12 cellular contexts compared by ENCODE assay signal in the genomic region with DNA sequence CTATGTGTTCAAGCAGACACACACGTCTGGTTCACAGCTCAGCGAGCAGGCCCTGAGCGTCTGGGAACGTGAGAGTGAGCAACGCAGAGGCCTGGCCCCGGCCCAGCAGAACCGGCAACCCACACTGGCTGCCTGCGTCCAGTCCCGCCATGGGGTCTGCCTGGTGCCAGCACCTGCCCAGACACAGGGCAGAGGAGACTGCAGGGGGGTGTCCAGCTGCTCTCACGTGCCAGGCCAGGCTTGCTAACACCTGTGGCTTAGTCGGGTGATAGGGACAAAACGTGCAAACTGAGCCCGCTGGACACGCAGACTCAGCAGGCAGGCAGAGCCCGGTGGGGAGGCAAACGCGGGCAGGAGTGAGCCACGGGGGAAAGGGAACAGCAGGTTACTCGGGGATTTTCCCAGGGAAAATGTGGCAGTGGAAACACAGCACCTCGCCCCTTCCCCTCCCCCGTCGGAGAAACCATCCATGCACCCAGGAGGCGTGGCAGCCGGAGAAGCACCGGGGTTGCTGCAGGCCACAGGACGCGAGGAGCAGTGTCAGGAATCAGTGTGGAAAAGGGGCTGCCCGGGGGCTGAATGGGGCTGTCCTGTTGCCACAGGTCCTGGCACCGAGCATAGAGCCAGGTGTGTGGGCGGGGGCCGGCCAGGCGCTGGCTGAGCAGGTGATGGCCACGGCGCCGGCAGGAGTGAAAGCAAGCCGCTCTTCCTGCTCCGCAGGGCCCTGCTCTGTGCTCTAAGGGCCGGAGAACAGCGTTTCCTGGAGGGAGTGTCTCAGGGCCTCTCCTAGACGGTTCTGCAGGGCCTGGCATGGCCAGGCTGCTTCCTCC.
A peak's percentile ranks its signal among the peaks of the same experiment; 100 is the strongest.
DNase-seq lines count a peak whose midpoint lies in the region; ATAC-seq and TF ChIP-seq lines count a peak whose summit lies in the region.
"Had no signal": no experiment of that assay in that cellular context is flagged by ENCODE, and none has a peak within 500 bp of the region (broad histone marks: within the 10 kb centered on the region; RNA-seq: fewer than 3 reads in every experiment).

No MANE protein-coding gene starts in this region.

- no peak overlapping the region for H4K8ac ChIP-seq in H9 (replicated peaks; ENCODE audit: insufficient read length, low read depth, low read length)

- peak overlapping the region in 1 of 2 experiments; percentile 7; a peak in 1 of 4 replicates for H3K4me3 ChIP-seq in Panc1 (ENCODE audit: low read depth in 2 of 2, low read length in 2 of 2)

- no peak overlapping the region for H2BK12ac ChIP-seq in H9 (ENCODE audit: insufficient read length, low read depth, low read length)

- TF ChIP-seq CTCF in H9 (conservative IDR thresholded peaks at IDR 0.05), result no peak
- no peak for TF ChIP-seq CTCF in Panc1 (IDR thresholded peaks at IDR 0.05)

- no peak overlapping the region for H3K18ac ChIP-seq in H9 (ENCODE audit: insufficient read length, low read depth, low read length)

- intact Hi-C loops in Panc1 (cut with micrococcal nuclease; ENCODE audit: unreplicated experiment) (no loop called here), left cardiac atrium (cut with DNase I) (no loop called here)

- no peak overlapping the region for H2BK20ac ChIP-seq in H9 (ENCODE audit: low read depth, low read length, poor library complexity, severe bottlenecking)

- ATAC-seq in Panc1, result peak; percentile 79
- peak; percentile 53 to 71 for ATAC-seq in left cardiac atrium
- ATAC-seq in HG02884 (IDR thresholded peaks at IDR 0.05; ENCODE audit: unreplicated experiment), result no peak
- no peak for ATAC-seq in HG03025 (IDR thresholded peaks at IDR 0.05; ENCODE audit: low FRiP score, unreplicated experiment)
- ATAC-seq in HG03378 (IDR thresholded peaks at IDR 0.05; ENCODE audit: unreplicated experiment), result no peak

- H3K79me2 ChIP-seq in H9 (ENCODE audit: insufficient read depth, low read length), result no peaks in the 10 kb centered on the region; the same call in 1 of the 2 replicates

- H3K23me2 ChIP-seq in H9 (ENCODE audit: insufficient read length, low read depth, low read length, poor library complexity, severe bottlenecking), result no peaks in the 10 kb centered on the region

- no TSS peak for BruUV-seq in Panc1 (replicated peaks; lab: Mats Ljungman, UMichigan)

- POLR2A ChIA-PET in Panc1 (lab: Charles Lee), result no interaction called here

- H3K23ac ChIP-seq in H9 (ENCODE audit: insufficient read length, low read depth, low read length), result no peak overlapping the region

- no peak overlapping the region for H3K27ac ChIP-seq in H9 (ENCODE audit: insufficient read length, low read depth, low read length)
- H3K27ac ChIP-seq in Panc1 (ENCODE audit: low read length), result no peak overlapping the region
- H3K27ac ChIP-seq: HL-60 had no signal

- H3K36me3 Mint-ChIP-seq in H9 (ENCODE audit: insufficient read depth in 1 of 3, low read depth in 3 of 3), result no peaks in the 10 kb centered on the region; a peak in 1 of 7 replicates

- no peak overlapping the region for H2BK5ac ChIP-seq in H9 (ENCODE audit: insufficient read length, low read length)

- no peak overlapping the region for H3K4me2 ChIP-seq in H9 (ENCODE audit: insufficient read depth, insufficient read length, low read length)

- no peaks in the 10 kb centered on the region for H3K9me3 Mint-ChIP-seq in H9
- H3K9me3 Mint-ChIP-seq: activated CD4-positive, alpha-beta T cell treated with anti-CD3 and anti-CD28 coated beads, Interleukin-2, amount 10 ng/mL, durations not matched to agents 7 days and 5 days had no signal

- no CpG with 5 or more reads among the region's 40 CpGs for WGBS in H9 (ENCODE audit: extremely low coverage, insufficient read length, low lambda C conversion rate)

- no peaks in the 10 kb centered on the region for H3K36me3 ChIP-seq in Panc1 (ENCODE audit: control insufficient read depth, insufficient read depth, low read length)

- no peak overlapping the region for H3K9ac ChIP-seq in H9 (ENCODE audit: extremely low read depth, insufficient read length, low read length)

- H2AK5ac ChIP-seq in H9 (ENCODE audit: insufficient read length, low read length), result no peak overlapping the region

- H2BK15ac ChIP-seq in H9 (ENCODE audit: low read depth, low read length), result no peak overlapping the region

- no peak overlapping the region for H3T11ph ChIP-seq in H9 (ENCODE audit: low read length)

- peaks cover 2% of the 10 kb centered on the region for H4K20me1 ChIP-seq in H9 (ENCODE audit: control insufficient read depth, insufficient read depth, insufficient read length)

- H3K27me3 ChIP-seq in H9 (ENCODE audit: insufficient read depth, low read length) (no peaks in the 10 kb centered on the region), Panc1 (ENCODE audit: control insufficient read depth, insufficient read depth, low read length) (no peaks in the 10 kb centered on the region)

- no peak overlapping the region for H4K91ac ChIP-seq in H9 (ENCODE audit: insufficient read length, low read depth, low read length)

- DNase-seq in H9 (no peak), Panc1 (ENCODE audit: low read depth, low spot score) (no peak), left cardiac atrium (no peak), renal cortical epithelial cell (ENCODE audit: low read depth) (peak; percentile 44), UCSD-AML1 (lab: John Stamatoyannopoulos, UW; ENCODE audit: unreplicated experiment) (no peak)
- DNase-seq: activated CD4-positive, alpha-beta T cell treated with anti-CD3 and anti-CD28 coated beads, Interleukin-2, amount 10 ng/mL, durations not matched to agents 7 days and 5 days; caudate nucleus; stimulated activated CD4-positive, alpha-beta T cell treated with anti-CD3 and anti-CD28 coated beads, Interleukin-1b, Interleukin-23, amount 100 ng/mL, for 48 hours had no signal

- H3K9me3 ChIP-seq in H9 (ENCODE audit: control insufficient read depth, low read depth, low read length) (no peaks in the 10 kb centered on the region), Panc1 (ENCODE audit: control insufficient read depth, insufficient read depth, low read depth, low read length) (no peaks in the 10 kb centered on the region)

- H3K27ac Mint-ChIP-seq in H9, result peak overlapping the region in 2 of 3 experiments; percentile 68 to 88; a peak in 4 of 7 replicates

- CTCF ChIA-PET in Panc1 (lab: Charles Lee), result no interaction called here

- no peak overlapping the region for H3K4ac ChIP-seq in H9 (ENCODE audit: low read depth, low read length)

- H2AFZ ChIP-seq in H9 (ENCODE audit: low read length), result no peak overlapping the region

- no peak overlapping the region for H3K56ac ChIP-seq in H9 (ENCODE audit: insufficient read length, low read depth, low read length)

- peak overlapping the region; percentile 48; the same call in 1 of the 2 replicates for H3K14ac ChIP-seq in H9 (ENCODE audit: insufficient read depth, low read length)

- in situ Hi-C loops in Panc1 (cut with HindIII; ENCODE audit: low pct_unique_long_range_greater_than_20kb, low sequenced_read_pairs), result no loop called here

- peaks cover 4% of the 10 kb centered on the region for H3K79me1 ChIP-seq in H9 (ENCODE audit: insufficient read depth, low read depth, low read length, poor library complexity, severe bottlenecking)

- peaks cover 44 to 53% of the 10 kb centered on the region in 2 experiments for H3K4me1 Mint-ChIP-seq in H9

- no peak overlapping the region for H4K5ac ChIP-seq in H9 (ENCODE audit: insufficient read length, low read depth, low read length)

- no peaks in the 10 kb centered on the region for H3K27me3 Mint-ChIP-seq in H9 (ENCODE audit: low read depth)
- H3K27me3 Mint-ChIP-seq: activated CD4-positive, alpha-beta T cell treated with anti-CD3 and anti-CD28 coated beads, Interleukin-2, amount 10 ng/mL, durations not matched to agents 7 days and 5 days had no signal

- H3K4me1 ChIP-seq in H9 (ENCODE audit: insufficient read depth, low read length), result peaks cover 3% of the 10 kb centered on the region; the same call in 1 of the 2 replicates
- H3K4me1 ChIP-seq in Panc1 (ENCODE audit: control insufficient read depth, insufficient read depth, low read length), result peaks cover 15% of the 10 kb centered on the region

- no peak overlapping the region for H2BK120ac ChIP-seq in H9 (ENCODE audit: low read depth, low read length, poor library complexity, severe bottlenecking)

- no peak overlapping the region for H3K4me3 Mint-ChIP-seq in H9
- H3K4me3 Mint-ChIP-seq: activated CD4-positive, alpha-beta T cell treated with anti-CD3 and anti-CD28 coated beads, Interleukin-2, amount 10 ng/mL, durations not matched to agents 7 days and 5 days had no signal

Comparison
In these comparisons a context has a peak if more than half of its experiments do, and no peak if none do; other contexts are left out.
1. ATAC-seq: peak in Panc1 (single experiment) and left cardiac atrium (2 of 2); none in HG02884 (single experiment), HG03025 (single experiment) and HG03378 (single experiment).